16 cellular contexts compared by ENCODE assay signal in genomic region chr18:25883091-25883490, GRCh38.
DNase-seq lines count a peak whose midpoint lies in the region; ATAC-seq, FAIRE-seq and TF ChIP-seq lines count a peak whose summit lies in the region.
"Had no signal": no experiment of that assay in that cellular context is flagged by ENCODE, and none has a peak within 500 bp of the region (broad histone marks: within the 10 kb centered on the region; RNA-seq: fewer than 3 reads in every experiment).

No MANE protein-coding gene starts in this region.

- H3K4me1 ChIP-seq in HepG2 (ENCODE audit: insufficient read depth, low read length) (no peaks in the 10 kb centered on the region), right lobe of liver (no peaks in the 10 kb centered on the region), mucosa of descending colon (ENCODE audit: low read depth) (peaks cover 14% of the 10 kb centered on the region), ovary (ENCODE audit: insufficient read depth) (peaks cover 8% of the 10 kb centered on the region)
- H3K4me1 ChIP-seq: A549, SJCRH30 had no signal

- ATAC-seq in HepG2 = no peak
- ATAC-seq in right lobe of liver = no peak
- peak; percentile 91 for ATAC-seq in mucosa of descending colon
- ATAC-seq: A549, GM12878 had no signal

- in situ Hi-C loops in HepG2 (cut with HindIII; ENCODE audit: extremely low pct_ligation_motif_present, low pct_unique_long_range_greater_than_20kb) = no loop called here

- H3K36me3 ChIP-seq in HepG2 (replicated peaks in 1 of 2; ENCODE audit: control insufficient read depth in 1 of 2, insufficient read depth in 2 of 2, low read length in 2 of 2) (no peaks in the 10 kb centered on the region), right lobe of liver (no peaks in the 10 kb centered on the region), mucosa of descending colon (ENCODE audit: low read depth) (no peaks in the 10 kb centered on the region), ovary (no peaks in the 10 kb centered on the region)
- H3K36me3 ChIP-seq: SJCRH30 had no signal

- no peak overlapping the region for H3K9ac ChIP-seq in HepG2 (ENCODE audit: insufficient read depth, low read depth, low read length)

- H3K4me3 ChIP-seq in HepG2 (replicated peaks in 1 of 3; ENCODE audit: insufficient read depth in 1 of 3, low read depth in 2 of 3, low read length in 3 of 3) (no peak overlapping the region), right lobe of liver (no peak overlapping the region), mucosa of descending colon (no peak overlapping the region), ovary (no peak overlapping the region)
- H3K4me3 ChIP-seq: A549, GM12878, SJCRH30 had no signal

- H2AFZ ChIP-seq in HepG2 (ENCODE audit: low read length) = no peak overlapping the region

- no peaks in the 10 kb centered on the region for H4K20me1 ChIP-seq in HepG2 (ENCODE audit: insufficient read depth, low read length)

- TF ChIP-seq RAD21 in HepG2 (CRISPR knock-in tag; IDR thresholded peaks at IDR 0.05) = no peak

- no peak for TF ChIP-seq POLR2A in HepG2 (IDR thresholded peaks at IDR 0.05; ENCODE audit: insufficient read depth in 1 of 2, low read depth in 2 of 2, low read length in 2 of 2)
- no peak for TF ChIP-seq POLR2A in right lobe of liver (IDR thresholded peaks at IDR 0.05)
- TF ChIP-seq POLR2A in ovary (IDR thresholded peaks at IDR 0.05) = no peak

- TF ChIP-seq CTCF in HepG2 (CRISPR knock-in tag; IDR thresholded peaks at IDR 0.05) (no peak), right lobe of liver (IDR thresholded peaks at IDR 0.05) (no peak), mucosa of descending colon (IDR thresholded peaks at IDR 0.05) (no peak), ovary (IDR thresholded peaks at IDR 0.05) (no peak)

- intact Hi-C loops in HepG2 (cut with micrococcal nuclease; ENCODE audit: unreplicated experiment) = no loop called here
- intact Hi-C loops in right lobe of liver (cut with DNase I) = no loop called here
- intact Hi-C loops in mucosa of descending colon (cut with DNase I, micrococcal nuclease) = no loop called here
- intact Hi-C loops in ovary (cut with DNase I) = no loop called here

- H3K27me3 ChIP-seq in HepG2 (ENCODE audit: control insufficient read depth in 1 of 2, insufficient read depth in 2 of 2, low read length in 2 of 2) (no peaks in the 10 kb centered on the region), right lobe of liver (peaks cover 0 to 10% of the 10 kb centered on the region in 2 donors), ovary (no peaks in the 10 kb centered on the region)
- H3K27me3 ChIP-seq: SJCRH30 had no signal

- WGBS in HepG2 (ENCODE audit: low lambda C conversion rate) = 0% methylated on average over 4 of the region's 4 CpGs
- 40% methylated on average over 4 of the region's 4 CpGs for whole genome bisulfite sequencing in right lobe of liver (ENCODE audit: insufficient coverage, low coverage, low lambda C conversion rate, missing lambda C conversion rate)
- 20 to 32% (median 22%) methylated on average over 4 of the region's 4 CpGs for WGBS in ovary, 3 donors

- no peaks in the 10 kb centered on the region for H3K79me2 ChIP-seq in HepG2 (ENCODE audit: insufficient read depth, low read length)

- TF ChIP-seq EP300 in HepG2 (IDR thresholded peaks at IDR 0.05; ENCODE audit: low read depth in 2 of 2, low read length in 2 of 2) (no peak), HepG2 (CRISPR knock-in tag; IDR thresholded peaks at IDR 0.05; ENCODE audit: borderline replicate concordance) (no peak), ovary (IDR thresholded peaks at IDR 0.05) (no peak)

- H3K4me2 ChIP-seq in HepG2 (ENCODE audit: low read depth, low read length) = no peak overlapping the region
- H3K4me2 ChIP-seq: A549 had no signal

- no TSS peak for BruUV-seq in HepG2 (replicated peaks; lab: Mats Ljungman, UMichigan)

- CTCF ChIA-PET in HepG2 (lab: Yijun Ruan, JAX; ENCODE audit: low intra/inter-chr PET ratio, low total read pairs) = no interaction called here

- H3K9me3 ChIP-seq in HepG2 (ENCODE audit: low read length) = no peaks in the 10 kb centered on the region
- H3K9me3 ChIP-seq in right lobe of liver = no peaks in the 10 kb centered on the region
- H3K9me3 ChIP-seq in mucosa of descending colon = no peaks in the 10 kb centered on the region
- no peaks in the 10 kb centered on the region for H3K9me3 ChIP-seq in ovary
- H3K9me3 ChIP-seq: A549 had no signal

- FAIRE-seq in HepG2 (lab: Jason Lieb, UNC) = no peak
- FAIRE-seq: A549, GM12878, H54 had no signal

- POLR2A ChIA-PET in HepG2 (lab: Yijun Ruan, JAX) = no interaction called here

- H3K27ac ChIP-seq in HepG2 (ENCODE audit: extremely low read length, insufficient read depth, low read length) (no peak overlapping the region), right lobe of liver (no peak overlapping the region), ovary (no peak overlapping the region)
- H3K27ac ChIP-seq: A549, RWPE1, SJCRH30 had no signal

- no peak for DNase-seq in HepG2 (ENCODE audit: low spot score)
- DNase-seq in right lobe of liver = no peak
- peak; percentile 7 to 26 for DNase-seq in SHP77 (lab: John Stamatoyannopoulos, UW)
- DNase-seq in mucosa of descending colon = no peak
- DNase-seq in ovary = no peak
- no peak for DNase-seq in activated T-cell treated with anti-CD3 and anti-CD28 coated beads, Interleukin-2, amount 50 U/mL, for 48 hours
- no peak for DNase-seq in activated gamma-delta T cell (lab: John Stamatoyannopoulos, UW)
- DNase-seq: CD4-positive, CD25-positive, alpha-beta regulatory T cell; DND-41; Karpas-422; NCI-H187 had no signal

TF ChIP-seq in HepG2, 621 proteins besides CTCF, POLR2A, EP300 and RAD21:
- TF ChIP-seq TEF (CRISPR knock-in tag; IDR thresholded peaks at IDR 0.05) (no peak), BCL6 (CRISPR knock-in tag; IDR thresholded peaks at IDR 0.05) (peak; percentile 51)
TF ChIP-seq in HepG2: peak in this region for 1.

Comparison
In these comparisons a context has a peak if more than half of its experiments do, and no peak if none do; other contexts are left out.
1. DNase-seq: peak in SHP77 (2 of 2); none in HepG2 (single experiment), right lobe of liver (0 of 3), mucosa of descending colon (0 of 3), ovary (0 of 5), activated T-cell treated with anti-CD3 and anti-CD28 coated beads, Interleukin-2, amount 50 U/mL, for 48 hours (0 of 2) and activated gamma-delta T cell (single experiment).